28 cellular contexts compared by ENCODE assay signal in genomic region chr9:98832768-98833089, GRCh38. TPM values are rescaled to one million over a fixed set of nuclear protein-coding genes. Genes with fewer than 3 reads are reported as not detected.
"Had no signal": no experiment of that assay in that cellular context is flagged by ENCODE, and none has a peak within 500 bp of the region (broad histone marks: within the 10 kb centered on the region; RNA-seq: fewer than 3 reads in every experiment).

No MANE protein-coding gene starts in this region.

- H3K9me3 Mint-ChIP-seq: naive thymus-derived CD4-positive, alpha-beta T cell; natural killer cell; nephron; neural progenitor cell; stimulated activated effector memory CD8-positive, alpha-beta T cell treated with anti-CD3 and anti-CD28 coated beads, Interleukin-12 subunit alpha, Interleukin-12 subunit beta, amount 100 ng/mL, for 72 hours; stimulated activated naive B cell treated with anti-CD40 and anti-IgM and Interleukin-4, amounts not matched to agents 10 μg/mL and 1 μg/mL and 100 μg/mL, for 72 hours; stimulated activated naive CD8-positive, alpha-beta T cell treated with anti-CD3 and anti-CD28 coated beads, Interleukin-15, amount 100 ng/mL, for 72 hours; type B pancreatic cell had no signal

- H3K36me3 ChIP-seq: neural progenitor cell, neutrophil, pancreas, right lobe of liver, suprapubic skin, tibial artery, upper lobe of right lung, uterus had no signal

- H3K4me3 ChIP-seq: neural progenitor cell, pancreas, psoas muscle, right lobe of liver, sigmoid colon, suprapubic skin, testis, tibial artery, transverse colon, upper lobe of right lung, uterus had no signal

- H3K27me3 Mint-ChIP-seq: naive thymus-derived CD4-positive, alpha-beta T cell; stimulated activated naive B cell treated with anti-CD40 and anti-IgM and Interleukin-4, amounts not matched to agents 10 μg/mL and 1 μg/mL and 100 μg/mL, for 72 hours; stimulated activated naive CD8-positive, alpha-beta T cell treated with anti-CD3 and anti-CD28 coated beads, Interleukin-15, amount 100 ng/mL, for 72 hours; type B pancreatic cell had no signal

- H3K4me1 ChIP-seq: neural progenitor cell, pancreas, psoas muscle, right lobe of liver, sigmoid colon, suprapubic skin, testis, tibial artery, transverse colon, upper lobe of right lung, uterus had no signal

- H3K27ac Mint-ChIP-seq: naive thymus-derived CD4-positive, alpha-beta T cell; natural killer cell; nephron; neural progenitor cell; stimulated activated effector memory CD8-positive, alpha-beta T cell treated with anti-CD3 and anti-CD28 coated beads, Interleukin-12 subunit alpha, Interleukin-12 subunit beta, amount 100 ng/mL, for 72 hours; stimulated activated naive B cell treated with anti-CD40 and anti-IgM and Interleukin-4, amounts not matched to agents 10 μg/mL and 1 μg/mL and 100 μg/mL, for 72 hours; stimulated activated naive CD8-positive, alpha-beta T cell treated with anti-CD3 and anti-CD28 coated beads, Interleukin-15, amount 100 ng/mL, for 72 hours; type B pancreatic cell had no signal

- ATAC-seq: naive thymus-derived CD4-positive, alpha-beta T cell; natural killer cell; psoas muscle; right lobe of liver; stimulated activated effector memory CD8-positive, alpha-beta T cell treated with anti-CD3 and anti-CD28 coated beads, Interleukin-12 subunit alpha, Interleukin-12 subunit beta, amount 100 ng/mL, for 72 hours; stimulated activated naive B cell treated with anti-CD40 and anti-IgM and Interleukin-4, amounts not matched to agents 10 μg/mL and 1 μg/mL and 100 μg/mL, for 72 hours; stimulated activated naive CD8-positive, alpha-beta T cell treated with anti-CD3 and anti-CD28 coated beads, Interleukin-15, amount 100 ng/mL, for 72 hours; stimulated activated naive CD8-positive, alpha-beta T cell treated with anti-CD3 and anti-CD28 coated beads, Interleukin-15, Interleukin-2, amounts not matched to agents 100 U/mL and 50 U/mL, for 24 hours had no signal

- H3K4me3 Mint-ChIP-seq: naive thymus-derived CD4-positive, alpha-beta T cell; natural killer cell; nephron; neural progenitor cell; stimulated activated effector memory CD8-positive, alpha-beta T cell treated with anti-CD3 and anti-CD28 coated beads, Interleukin-12 subunit alpha, Interleukin-12 subunit beta, amount 100 ng/mL, for 72 hours; stimulated activated naive B cell treated with anti-CD40 and anti-IgM and Interleukin-4, amounts not matched to agents 10 μg/mL and 1 μg/mL and 100 μg/mL, for 72 hours; stimulated activated naive CD8-positive, alpha-beta T cell treated with anti-CD3 and anti-CD28 coated beads, Interleukin-15, amount 100 ng/mL, for 72 hours; type B pancreatic cell had no signal

- DNase-seq: naive thymus-derived CD4-positive, alpha-beta T cell; natural killer cell; nucleus accumbens; right lobe of liver; sigmoid colon; stimulated activated CD4-positive, alpha-beta T cell treated with anti-CD3 and anti-CD28 coated beads, Interleukin-15, amount 100 ng/mL, for 24 hours; stimulated activated CD4-positive, alpha-beta T cell treated with anti-CD3 and anti-CD28 coated beads, Interleukin-2, amount 100 ng/mL, for 24 hours; stimulated activated CD4-positive, alpha-beta T cell treated with anti-CD3 and anti-CD28 coated beads, Interleukin-2, amount 100 ng/mL, for 48 hours; stimulated activated CD4-positive, alpha-beta T cell treated with anti-CD3 and anti-CD28 coated beads, Interleukin-4, amount 100 ng/mL, for 24 hours; stimulated activated naive B cell treated with anti-CD40 and anti-IgM and Interleukin-4, amounts not matched to agents 10 μg/mL and 1 μg/mL and 100 μg/mL, for 72 hours; stimulated activated naive CD8-positive, alpha-beta T cell treated with anti-CD3 and anti-CD28 coated beads, Interleukin-15, amount 100 ng/mL, for 72 hours; stimulated activated naive CD8-positive, alpha-beta T cell treated with anti-CD3 and anti-CD28 coated beads, Interleukin-15, Interleukin-2, amounts not matched to agents 100 U/mL and 50 U/mL, for 24 hours; substantia nigra; testis; tibial artery; transverse colon; uterus had no signal

- H3K4me2 ChIP-seq: neural progenitor cell had no signal

- H3K27ac ChIP-seq: neural progenitor cell, neutrophil, pancreas, psoas muscle, right lobe of liver, sigmoid colon, suprapubic skin, testis, tibial artery, transverse colon, upper lobe of right lung, uterus had no signal

- H3K9ac ChIP-seq: neural progenitor cell had no signal

- H2AFZ ChIP-seq: neural progenitor cell had no signal

- FAIRE-seq: pancreas, small intestine had no signal

- H3K9me3 ChIP-seq: neutrophil, pancreas, psoas muscle, right lobe of liver, sigmoid colon, suprapubic skin, testis, tibial artery, transverse colon, upper lobe of right lung, uterus had no signal

- H3K27me3 ChIP-seq: neural progenitor cell, neutrophil, pancreas, right lobe of liver, sigmoid colon, suprapubic skin, testis, tibial artery, transverse colon, upper lobe of right lung, uterus had no signal

- H3K4me1 Mint-ChIP-seq: natural killer cell; stimulated activated effector memory CD8-positive, alpha-beta T cell treated with anti-CD3 and anti-CD28 coated beads, Interleukin-12 subunit alpha, Interleukin-12 subunit beta, amount 100 ng/mL, for 72 hours; stimulated activated naive CD8-positive, alpha-beta T cell treated with anti-CD3 and anti-CD28 coated beads, Interleukin-15, amount 100 ng/mL, for 72 hours had no signal

RNA-seq across cellular contexts. Expression of gene GALNT12, which starts 25.3 kb away (rescaled TPM):
- total RNA-seq: osteocyte had no signal
